Comparison of ENCODE assay signal across 8 cellular contexts in genomic region chr17:82668631-82669099, GRCh38. TPM values are rescaled to one million over a fixed set of nuclear protein-coding genes. Genes with fewer than 3 reads are reported as not detected.
A peak's percentile ranks its signal among the peaks of the same experiment; 100 is the strongest.
DNase-seq lines count a peak whose midpoint lies in the region; ATAC-seq and TF ChIP-seq lines count a peak whose summit lies in the region.

No MANE protein-coding gene starts in this region.

- no peak overlapping the region for H3K27ac ChIP-seq in foreskin keratinocyte

- H3K27me3 ChIP-seq in foreskin keratinocyte = no peaks in the 10 kb centered on the region

- in situ Hi-C loops in G401 (cut with HindIII; ENCODE audit: low sequenced_read_pairs) = loop anchor here (10.0 kb wide), 1 partner anchor 96 kb away; no protein-coding TSS in a partner anchor

- DNase-seq in G401 (ENCODE audit: low spot score) (peak; percentile 65), NCI-H1694 (lab: John Stamatoyannopoulos, UW) (peak; percentile 72), activated T-cell treated with anti-CD3 and anti-CD28 coated beads for 4 hours (peak; percentile 11), foreskin keratinocyte (peak in 1 of 2 donors; percentile 34), omental fat pad (ENCODE audit: low spot score) (no peak), NCI-H2081 (lab: John Stamatoyannopoulos, UW) (no peak), NCI-H128 (lab: John Stamatoyannopoulos, UW; ENCODE audit: unreplicated experiment) (no peak)

- H3K4me1 ChIP-seq in foreskin keratinocyte = no peaks in the 10 kb centered on the region

- ATAC-seq in foreskin keratinocyte (peak; percentile 76), omental fat pad (ENCODE audit: low FRiP score) (peak; percentile 73), GM21390 (IDR thresholded peaks at IDR 0.05; ENCODE audit: unreplicated experiment) (no peak)

- TF ChIP-seq CTCF in foreskin keratinocyte (conservative IDR thresholded peaks at IDR 0.05) = peak; percentile 85
- TF ChIP-seq CTCF in omental fat pad (IDR thresholded peaks at IDR 0.05) = no peak

RNA-seq across cellular contexts. Expression of gene WDR45B, which starts 20.4 kb away (rescaled TPM):
- 109 and 117 TPM in 2 replicates for total RNA-seq in G401 (2014; rRNA removed; shearing (Covaris generic))
- total RNA-seq in foreskin keratinocyte (70.8 and 73.6 TPM in 2 replicates), omental fat pad (100 to 1,000 TPM in 1 of 4 donors, 10 to 100 TPM in 3; 63.0 to 139 (median 86.0) TPM)
- polyA plus RNA-seq in foreskin keratinocyte = 48.0 and 54.7 TPM in 2 replicates

RNA-seq across cellular contexts. Expression of gene RAB40B, which starts 29.8 kb away (rescaled TPM):
- total RNA-seq in G401 (2014; rRNA removed; shearing (Covaris generic)) = 28.7 and 37.8 TPM in 2 replicates
- total RNA-seq in foreskin keratinocyte (4.8 and 8.8 TPM in 2 replicates), omental fat pad (10 to 100 TPM in 1 of 4 donors, 1 to 10 TPM in 3; 8.0 to 12.3 (median 9.6) TPM)
- polyA plus RNA-seq in foreskin keratinocyte = 5.8 and 7.1 TPM in 2 replicates

RNA-seq across cellular contexts. Expression of gene FN3KRP, which starts 47.8 kb away (rescaled TPM):
- 44.4 and 44.8 TPM in 2 replicates for total RNA-seq in G401 (2014; rRNA removed; shearing (Covaris generic))
- 24.2 and 31.0 TPM in 2 replicates for total RNA-seq in foreskin keratinocyte
- polyA plus RNA-seq in foreskin keratinocyte = 27.2 and 36.6 TPM in 2 replicates
- total RNA-seq in omental fat pad = 10 to 100 TPM in 2 of 4 donors, 1 to 10 TPM in 2; 6.4 to 18.8 (median 12.3) TPM

Comparison
In these comparisons a context has a peak if more than half of its experiments do, and no peak if none do; other contexts are left out.
1. DNase-seq: peak in G401 (single experiment), NCI-H1694 (single experiment) and activated T-cell treated with anti-CD3 and anti-CD28 coated beads for 4 hours (single experiment); none in omental fat pad (single experiment), NCI-H2081 (0 of 2) and NCI-H128 (single experiment).